Comparison of ENCODE assay signal across 10 cellular contexts in the genomic region with DNA sequence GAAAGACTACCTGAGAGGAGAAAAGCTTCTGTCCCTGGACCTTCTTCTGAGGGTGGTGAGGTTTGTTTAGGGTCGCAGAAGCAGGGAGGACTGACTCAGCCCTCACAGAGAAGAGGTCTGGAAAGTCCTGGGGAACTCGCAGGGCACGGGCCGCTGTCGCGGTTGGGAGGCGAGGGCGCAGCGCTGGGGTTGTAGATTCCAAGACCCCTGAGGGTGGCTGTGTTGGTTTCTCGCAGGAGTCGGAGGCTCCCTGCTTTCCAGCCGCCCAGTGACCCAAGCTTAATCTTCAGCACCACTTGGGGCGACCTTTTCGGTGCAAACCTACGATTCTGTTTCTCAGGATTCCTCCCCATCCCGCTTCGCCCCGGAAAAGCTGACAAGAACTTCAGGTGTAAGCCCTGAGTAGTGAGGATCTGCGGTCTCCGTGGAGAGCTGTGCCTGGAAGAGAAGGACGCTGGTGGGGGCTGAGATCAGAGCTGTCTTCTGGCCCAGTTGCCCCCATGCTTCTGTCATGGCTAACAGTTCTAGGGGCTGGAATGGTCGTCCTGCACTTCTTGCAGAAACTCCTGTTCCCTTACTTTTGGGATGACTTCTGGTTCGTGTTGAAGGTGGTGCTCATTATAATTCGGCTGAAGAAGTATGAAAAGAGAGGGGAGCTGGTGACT. TPM values are rescaled to one million over a fixed set of nuclear protein-coding genes. Genes with fewer than 3 reads are reported as not detected.
DNase-seq lines count a peak whose midpoint lies in the region; ATAC-seq, FAIRE-seq and TF ChIP-seq lines count a peak whose summit lies in the region.
"Had no signal": no experiment of that assay in that cellular context is flagged by ENCODE, and none has a peak within 500 bp of the region (broad histone marks: within the 10 kb centered on the region; RNA-seq: fewer than 3 reads in every experiment).

No MANE protein-coding gene starts in this region.

- H3K9me3 ChIP-seq in ovary, result no peaks in the 10 kb centered on the region
- H3K9me3 ChIP-seq in thyroid gland, result no peaks in the 10 kb centered on the region

- H3K4me3 ChIP-seq in astrocyte of the spinal cord (ENCODE audit: low read depth, low read length) (peak overlapping the region; percentile 37), ovary (peak overlapping the region; percentile 34), thyroid gland (replicated peaks in 1 of 3) (no peak overlapping the region)

- peaks cover 3% of the 10 kb centered on the region for H3K9me3 Mint-ChIP-seq in activated CD4-positive, alpha-beta T cell treated with anti-CD3 and anti-CD28 coated beads, Interleukin-2, amount 10 ng/mL, durations not matched to agents 24 days and 14 days

- no peak overlapping the region for H3K27ac Mint-ChIP-seq in activated CD4-positive, alpha-beta T cell treated with anti-CD3 and anti-CD28 coated beads, Interleukin-2, amount 10 ng/mL, durations not matched to agents 24 days and 14 days

- TF ChIP-seq CTCF in D721Med (IDR thresholded peaks at IDR 0.05; ENCODE audit: insufficient read depth, missing control alignments), result no peak
- no peak for TF ChIP-seq CTCF in astrocyte of the spinal cord (IDR thresholded peaks at IDR 0.05; ENCODE audit: low read depth, low read length)
- TF ChIP-seq CTCF in ovary (IDR thresholded peaks at IDR 0.05), result no peak
- TF ChIP-seq CTCF in thyroid gland (IDR thresholded peaks at IDR 0.05), result no peak

- no peak for TF ChIP-seq EP300 in ovary (IDR thresholded peaks at IDR 0.05)

- peaks cover 11% of the 10 kb centered on the region for H3K27me3 Mint-ChIP-seq in activated CD4-positive, alpha-beta T cell treated with anti-CD3 and anti-CD28 coated beads, Interleukin-2, amount 10 ng/mL, durations not matched to agents 24 days and 14 days

- H3K4me1 ChIP-seq in ovary (ENCODE audit: insufficient read depth) (no peaks in the 10 kb centered on the region), thyroid gland (no peaks in the 10 kb centered on the region)

- no peaks in the 10 kb centered on the region for H3K36me3 Mint-ChIP-seq in activated CD4-positive, alpha-beta T cell treated with anti-CD3 and anti-CD28 coated beads, Interleukin-2, amount 10 ng/mL, durations not matched to agents 24 days and 14 days (ENCODE audit: low read depth)

- no peak for FAIRE-seq in D721Med (lab: Jason Lieb, UNC)

- H3K27me3 ChIP-seq in ovary (no peaks in the 10 kb centered on the region), thyroid gland (no peaks in the 10 kb centered on the region)

- 35 to 46% (median 45%) methylated on average over 24 of the region's 24 CpGs for WGBS in ovary, 3 donors
- WGBS in thyroid gland, 2 donors, result 20 to 33% methylated on average over 24 of the region's 24 CpGs

- no peaks in the 10 kb centered on the region for H3K4me1 Mint-ChIP-seq in activated CD4-positive, alpha-beta T cell treated with anti-CD3 and anti-CD28 coated beads, Interleukin-2, amount 10 ng/mL, durations not matched to agents 24 days and 14 days

- H3K27ac ChIP-seq in ovary (no peak overlapping the region), thyroid gland (no peak overlapping the region)

- TF ChIP-seq POLR2A in ovary (IDR thresholded peaks at IDR 0.05), result no peak
- TF ChIP-seq POLR2A in thyroid gland (IDR thresholded peaks at IDR 0.05), result no peak

- peak; percentile 36 to 74 for ATAC-seq in left cardiac atrium

- intact Hi-C loops in left cardiac atrium (cut with DNase I) (no loop called here), ovary (cut with DNase I) (no loop called here), thyroid gland (cut with DNase I) (no loop called here)
- intact Hi-C loops in activated CD4-positive, alpha-beta T cell treated with anti-CD3 and anti-CD28 coated beads, Interleukin-2, amount 10 ng/mL, durations not matched to agents 24 days and 14 days (cut with micrococcal nuclease), result no loop called here

- no peak overlapping the region for H3K4me3 Mint-ChIP-seq in activated CD4-positive, alpha-beta T cell treated with anti-CD3 and anti-CD28 coated beads, Interleukin-2, amount 10 ng/mL, durations not matched to agents 24 days and 14 days

- in situ Hi-C loops in astrocyte of the spinal cord (cut with HindIII; ENCODE audit: low sequenced_read_pairs), result no loop called here

- peak; percentile 18 for DNase-seq in D721Med (ENCODE audit: insufficient read length, low spot score)
- no peak for DNase-seq in astrocyte of the spinal cord (ENCODE audit: low read depth, low spot score)
- no peak for DNase-seq in left cardiac atrium
- DNase-seq in ovary, result peak in 1 of 5 donors; percentile 7
- DNase-seq in kidney glomerular epithelial cell (lab: John Stamatoyannopoulos, UW), result no peak
- no peak for DNase-seq in SHP77 (lab: John Stamatoyannopoulos, UW)
- no peak for DNase-seq in thyroid gland
- DNase-seq in activated CD4-positive, alpha-beta T cell treated with anti-CD3 and anti-CD28 coated beads, Interleukin-2, amount 10 ng/mL, durations not matched to agents 24 days and 14 days, result no peak
- DNase-seq: midbrain had no signal

- H3K36me3 ChIP-seq in ovary (no peaks in the 10 kb centered on the region), thyroid gland (no peaks in the 10 kb centered on the region)

RNA-seq across cellular contexts. Expression of a gene that starts 0.5 kb away (rescaled TPM):
- total RNA-seq in left cardiac atrium (10 to 100 TPM; 31.7 to 37.4 TPM), ovary (10 to 100 TPM in 3 of 7 donors, 1 to 10 TPM in 4; 4.8 to 22.2 (median 9.7) TPM), thyroid gland (1 to 10 TPM in 1 of 4 donors, under 1 TPM in 2, not detected in 1; 0.40 to 2.9 (median 0.88) TPM)
- polyA plus RNA-seq in ovary, result 1 to 10 TPM; 5.2 to 7.2 TPM
- not detected in 2 replicates for total RNA-seq in activated CD4-positive, alpha-beta T cell treated with anti-CD3 and anti-CD28 coated beads, Interleukin-2, amount 10 ng/mL, durations not matched to agents 24 days and 14 days
- total RNA-seq: T-helper 2 cell treated with Interferon-gamma antibody and Interleukin-4, amounts not matched to agents 100 ng/mL and 5 ng/mL, for 36 hours had no signal

Comparison
In these comparisons a context has a peak if more than half of its experiments do, and no peak if none do; other contexts are left out.
1. H3K4me3 ChIP-seq: peak in astrocyte of the spinal cord (single experiment) and ovary (single experiment); none in thyroid gland (0 of 3).